ENCODE assay signal across 20 cellular contexts in the genomic region with DNA sequence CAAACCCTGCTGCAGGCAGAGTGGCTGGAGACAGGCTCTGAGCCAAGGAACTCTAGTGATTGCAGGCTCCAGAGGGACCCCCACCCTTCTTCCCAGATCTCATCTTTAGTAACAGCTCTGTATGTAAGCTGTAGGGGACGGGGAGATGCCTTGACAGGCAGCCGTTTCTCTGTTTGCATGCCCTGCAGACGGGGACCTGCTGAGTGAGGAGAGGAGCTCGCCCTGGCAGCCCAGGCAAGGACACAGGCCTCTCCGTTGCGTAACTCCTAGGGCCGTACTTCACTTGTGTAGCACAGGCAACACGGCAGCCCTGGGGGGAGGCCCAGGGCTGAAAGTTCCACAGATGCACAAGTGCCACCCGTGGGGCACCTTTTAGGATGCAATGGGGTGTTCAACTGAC. TPM values are rescaled to one million over a fixed set of nuclear protein-coding genes. Genes with fewer than 3 reads are reported as not detected.
"Had no signal": no experiment of that assay in that cellular context is flagged by ENCODE, and none has a peak within 500 bp of the region (broad histone marks: within the 10 kb centered on the region; RNA-seq: fewer than 3 reads in every experiment).

No MANE protein-coding gene starts in this region.

- H3K4me3 ChIP-seq: breast epithelium, esophagus squamous epithelium, left lung, testis had no signal

- H3K27me3 ChIP-seq: esophagus squamous epithelium, testis had no signal

- H3K4me1 ChIP-seq: breast epithelium, left lung, testis had no signal

- DNase-seq: activated CD4-positive, alpha-beta T cell treated with anti-CD3 and anti-CD28 coated beads for 36 hours; activated CD8-positive, alpha-beta memory T cell treated with anti-CD3 and anti-CD28 coated beads, Interleukin-2, amount 50 U/mL, for 4 hours; activated CD8-positive, alpha-beta T cell treated with anti-CD3 and anti-CD28 coated beads for 36 hours; activated gamma-delta T cell treated with Interleukin-2 at 50 U/mL for 16 hours; activated naive CD8-positive, alpha-beta T cell treated with anti-CD3 and anti-CD28 coated beads for 36 hours; activated T-cell treated with anti-CD3 and anti-CD28 coated beads, Interleukin-2, amount 50 U/mL, for 72 hours; aorta; esophagus squamous epithelium; foreskin fibroblast; glutamatergic neuron; left lung; occipital lobe; stimulated activated CD4-positive, alpha-beta T cell treated with anti-CD3 and anti-CD28 coated beads, Interleukin-12 subunit alpha, Interleukin-12 subunit beta, amount 100 ng/mL, for 4 hours; stimulated activated CD4-positive, alpha-beta T cell treated with anti-CD3 and anti-CD28 coated beads, Interleukin-2, amount 100 ng/mL, for 48 hours; stimulated activated naive CD8-positive, alpha-beta T cell treated with anti-CD3 and anti-CD28 coated beads, Interleukin-15, Interleukin-2, amounts not matched to agents 100 U/mL and 50 U/mL, for 24 hours; T-helper 9 cell; testis had no signal

- H3K36me3 ChIP-seq: breast epithelium, esophagus squamous epithelium, left lung had no signal

- ATAC-seq: activated CD4-positive, alpha-beta T cell treated with anti-CD3 and anti-CD28 coated beads for 36 hours; activated CD8-positive, alpha-beta T cell treated with anti-CD3 and anti-CD28 coated beads for 36 hours; activated T-cell treated with anti-CD3 and anti-CD28 coated beads, Interleukin-2, amount 50 U/mL, for 72 hours; left lung; stimulated activated naive CD8-positive, alpha-beta T cell treated with anti-CD3 and anti-CD28 coated beads, Interleukin-15, Interleukin-2, amounts not matched to agents 100 U/mL and 50 U/mL, for 24 hours had no signal

- H3K9me3 ChIP-seq: breast epithelium, esophagus squamous epithelium, left lung, testis had no signal

- H3K27ac ChIP-seq: breast epithelium, esophagus squamous epithelium, left lung, testis had no signal

RNA-seq across cellular contexts. Expression of gene SLC6A17, which starts 14.7 kb away (rescaled TPM):
- total RNA-seq: progenitor cell of endocrine pancreas had no signal

RNA-seq across cellular contexts. Expression of gene UBL4B, which starts 52.7 kb away (rescaled TPM):
- total RNA-seq: activated CD4-positive, alpha-beta T cell treated with anti-CD3 and anti-CD28 coated beads for 36 hours; activated CD8-positive, alpha-beta T cell treated with anti-CD3 and anti-CD28 coated beads for 36 hours; activated naive CD8-positive, alpha-beta T cell treated with anti-CD3 and anti-CD28 coated beads for 36 hours; activated T-cell treated with anti-CD3 and anti-CD28 coated beads, Interleukin-2, amount 50 U/mL, for 72 hours; aorta; left lung; occipital lobe; progenitor cell of endocrine pancreas; urinary bladder had no signal
- polyA plus RNA-seq: aorta, urinary bladder had no signal
